ENCODE assay signal across 1 cellular context in genomic region chr1:152486400-152487006, GRCh38.
TF ChIP-seq lines count a peak whose summit lies in the region.

No MANE protein-coding gene starts in this region.

TF ChIP-seq in K562, 482 proteins besides CTCF, POLR2A, EP300 and RAD21:
- TF ChIP-seq MYBL2 (IDR thresholded peaks at IDR 0.05; ENCODE audit: low read depth) (no peak), MYBL2 (CRISPR knock-in tag; IDR thresholded peaks at IDR 0.05; ENCODE audit: borderline replicate concordance) (no peak), ZNF239 (CRISPR knock-in tag; IDR thresholded peaks at IDR 0.05) (no peak), DIDO1 (tag; IDR thresholded peaks at IDR 0.05; ENCODE audit: low read depth) (no peak), ZNF76 (CRISPR knock-in tag; IDR thresholded peaks at IDR 0.05; ENCODE audit: borderline replicate concordance) (no peak), STAG1 (CRISPR knock-in tag; IDR thresholded peaks at IDR 0.05; ENCODE audit: borderline replicate concordance) (no peak), CAMTA2 (CRISPR knock-in tag; conservative IDR thresholded peaks at IDR 0.05) (no peak), SMARCC2 (IDR thresholded peaks at IDR 0.05; ENCODE audit: low read depth) (no peak), ZBTB40 (IDR thresholded peaks at IDR 0.05) (no peak), ZBTB40 (CRISPR knock-in tag; IDR thresholded peaks at IDR 0.05) (no peak), SOX6 (IDR thresholded peaks at IDR 0.05) (no peak)
